15 cellular contexts compared by ENCODE assay signal in the genomic region with DNA sequence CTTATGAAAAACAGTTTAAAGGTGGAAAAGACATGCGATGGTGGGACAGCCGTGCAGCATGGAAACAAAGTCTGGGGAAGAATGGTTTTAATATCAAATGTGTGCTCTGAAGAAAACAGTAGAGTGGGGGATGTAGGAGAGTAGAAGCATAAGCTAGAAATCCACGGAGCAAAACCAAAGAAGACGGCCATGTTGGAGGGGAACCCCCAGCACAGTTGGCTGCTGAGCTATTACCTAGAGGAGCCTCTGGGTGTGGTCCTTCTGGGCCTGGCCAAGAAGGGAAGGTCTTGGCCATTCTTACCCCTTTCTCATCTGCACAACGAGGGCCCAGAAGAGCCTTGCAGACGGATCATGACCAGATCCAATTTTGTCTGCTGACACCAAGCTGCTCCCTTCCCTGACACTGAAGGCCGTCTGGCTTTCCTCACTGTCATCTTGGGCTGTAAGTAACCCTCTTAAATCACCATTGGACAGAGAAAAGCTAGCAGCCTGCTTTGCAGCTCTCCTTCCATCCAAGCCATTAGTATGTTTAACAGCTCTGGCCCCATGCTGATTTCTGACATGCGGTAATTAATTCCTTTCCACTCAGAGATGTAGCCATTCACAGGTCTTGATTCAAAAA.
DNase-seq lines count a peak whose midpoint lies in the region; TF ChIP-seq lines count a peak whose summit lies in the region.
"Had no signal": no experiment of that assay in that cellular context is flagged by ENCODE, and none has a peak within 500 bp of the region (broad histone marks: within the 10 kb centered on the region; RNA-seq: fewer than 3 reads in every experiment).

No MANE protein-coding gene starts in this region.

- peaks cover 36% of the 10 kb centered on the region for H3K4me1 ChIP-seq in BE2C

- peak overlapping the region; percentile 37 for H3K27ac ChIP-seq in WERI-Rb-1

- H3K4me3 ChIP-seq in BE2C (ENCODE audit: low read depth, low read length) = no peak overlapping the region
- no peak overlapping the region for H3K4me3 ChIP-seq in WERI-Rb-1 (ENCODE audit: low read depth, low read length)

- no peaks in the 10 kb centered on the region for H3K36me3 ChIP-seq in BE2C
- no peaks in the 10 kb centered on the region for H3K36me3 ChIP-seq in WERI-Rb-1

- H3K9me3 ChIP-seq in BE2C = no peaks in the 10 kb centered on the region; the same call in 1 of the 2 replicates
- no peaks in the 10 kb centered on the region for H3K9me3 ChIP-seq in WERI-Rb-1 (ENCODE audit: severe bottlenecking)

- no peaks in the 10 kb centered on the region for H3K27me3 ChIP-seq in BE2C
- H3K27me3 ChIP-seq in WERI-Rb-1 (ENCODE audit: insufficient read depth, low read depth, severe bottlenecking) = no peaks in the 10 kb centered on the region

- TF ChIP-seq CTCF in BE2C (IDR thresholded peaks at IDR 0.05; ENCODE audit: low read depth, low read length) (no peak), WERI-Rb-1 (IDR thresholded peaks at IDR 0.05; ENCODE audit: low read depth, low read length) (no peak)

- peak; percentile 76 for DNase-seq in BE2C
- peak in 2 of 3 experiments; percentile 83 to 97 for DNase-seq in NCI-H1417 (lab: John Stamatoyannopoulos, UW)
- peak; percentile 73 for DNase-seq in WERI-Rb-1
- DNase-seq in iPS-NIHi11 (ENCODE audit: low spot score) = peak; percentile 28
- DNase-seq in stimulated activated CD4-positive, alpha-beta T cell treated with anti-CD3 and anti-CD28 coated beads, Interleukin-2, amount 100 ng/mL, for 24 hours = no peak
- no peak for DNase-seq in T-helper 9 cell
- no peak for DNase-seq in GOT3 (lab: John Stamatoyannopoulos, UW)
- DNase-seq: activated CD4-positive, alpha-beta T cell treated with anti-CD3 and anti-CD28 coated beads for 36 hours; activated naive CD4-positive, alpha-beta T cell treated with anti-CD3 and anti-CD28 coated beads, Interleukin-2, amount 10 ng/mL, durations not matched to agents 7 days and 5 days; activated T-cell treated with anti-CD3 and anti-CD28 coated beads, Interleukin-2, amount 50 U/mL, for 72 hours; NCI-H2029; NCI-H510A treated with DMSO at 0.1 percent for 48 hours; SHP77; substantia nigra; T-helper 1 cell had no signal

Comparison
In these comparisons a context has a peak if more than half of its experiments do, and no peak if none do; other contexts are left out.
1. DNase-seq: peak in BE2C (single experiment), NCI-H1417 (2 of 3), WERI-Rb-1 (single experiment) and iPS-NIHi11 (single experiment); none in stimulated activated CD4-positive, alpha-beta T cell treated with anti-CD3 and anti-CD28 coated beads, Interleukin-2, amount 100 ng/mL, for 24 hours (0 of 2), T-helper 9 cell (single experiment) and GOT3 (single experiment).